Comparison of ENCODE assay signal across 12 cellular contexts in the genomic region with DNA sequence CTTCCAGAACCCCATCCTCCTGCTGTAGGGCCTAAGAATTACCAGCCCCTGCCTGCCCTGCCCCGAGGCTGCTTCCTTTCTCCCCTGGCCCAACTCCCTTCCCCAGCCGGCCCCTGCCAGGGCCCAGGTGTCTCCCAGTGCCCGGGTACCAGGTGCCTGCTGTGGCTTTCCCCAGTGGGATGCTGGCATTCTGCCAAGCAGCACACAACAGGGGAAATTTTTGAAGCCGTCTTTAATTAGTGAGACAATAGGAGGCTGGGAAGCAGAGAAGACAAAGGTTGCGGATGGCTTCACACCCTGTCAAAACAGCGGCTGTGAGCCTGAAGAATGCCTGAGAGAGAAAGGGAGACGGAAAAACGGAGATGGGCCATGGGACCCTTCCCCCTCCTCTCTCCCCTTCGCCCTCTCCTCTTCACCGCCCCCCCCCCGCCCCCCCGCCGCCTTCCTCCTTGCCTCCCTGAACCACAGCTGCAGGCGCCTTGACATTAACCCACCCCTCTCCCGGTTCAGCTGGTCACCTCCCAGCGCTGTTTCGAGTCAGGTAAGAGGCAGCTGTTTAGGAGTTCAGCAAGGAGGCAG. TPM values are rescaled to one million over a fixed set of nuclear protein-coding genes. Genes with fewer than 3 reads are reported as not detected.
DNase-seq lines count a peak whose midpoint lies in the region; ATAC-seq, FAIRE-seq and TF ChIP-seq lines count a peak whose summit lies in the region.
"Had no signal": no experiment of that assay in that cellular context is flagged by ENCODE, and none has a peak within 500 bp of the region (broad histone marks: within the 10 kb centered on the region; RNA-seq: fewer than 3 reads in every experiment).

No MANE protein-coding gene starts in this region.

- no peaks in the 10 kb centered on the region for H3K9me3 ChIP-seq in mucosa of rectum (ENCODE audit: control insufficient read depth in 2 of 2, low read length in 2 of 2)

- peak overlapping the region in 1 of 2 donors; percentile 42 for H3K9ac ChIP-seq in mucosa of rectum (ENCODE audit: low read depth in 1 of 2, low read length in 2 of 2)

- ATAC-seq in HG03159 (IDR thresholded peaks at IDR 0.05; ENCODE audit: unreplicated experiment) = no peak
- ATAC-seq: activated T-cell treated with anti-CD3 and anti-CD28 coated beads, Interleukin-2, amount 50 U/mL, for 4 hours had no signal

- peak overlapping the region in 1 of 2 donors; percentile 47 for H3K4me3 ChIP-seq in mucosa of rectum (ENCODE audit: low read length in 2 of 2)
- H3K4me3 ChIP-seq: skin epidermis had no signal

- no peak for TF ChIP-seq CTCF in D721Med (IDR thresholded peaks at IDR 0.05; ENCODE audit: insufficient read depth, missing control alignments)

- no peak for FAIRE-seq in D721Med (lab: Jason Lieb, UNC)

- H3K27ac ChIP-seq in mucosa of rectum (ENCODE audit: low read depth in 2 of 2, low read length in 2 of 2) = peak overlapping the region; percentile 77 to 78
- H3K27ac ChIP-seq: skin epidermis had no signal

- no peaks in the 10 kb centered on the region for H3K36me3 ChIP-seq in mucosa of rectum (ENCODE audit: control insufficient read depth in 2 of 2, insufficient read depth in 2 of 2, low read length in 2 of 2)

- DNase-seq in DMS79 treated with DMSO at 0.1 percent for 48 hours (lab: John Stamatoyannopoulos, UW) (peak; percentile 72), NCI-H1105 treated with DMSO at 0.1 percent for 48 hours (lab: John Stamatoyannopoulos, UW) (peak; percentile 79), NCI-H774 (lab: John Stamatoyannopoulos, UW) (peak; percentile 9), occipital lobe (lab: John Stamatoyannopoulos, UW) (no peak), D721Med (ENCODE audit: insufficient read length, low spot score) (no peak)
- DNase-seq: activated CD4-positive, alpha-beta T cell treated with anti-CD3 and anti-CD28 coated beads for 48 hours; activated T-cell treated with anti-CD3 and anti-CD28 coated beads, Interleukin-2, amount 50 U/mL, for 4 hours; HFFc6; MV-4-11 had no signal

- no peaks in the 10 kb centered on the region for H3K27me3 ChIP-seq in mucosa of rectum (ENCODE audit: control insufficient read depth in 2 of 2, insufficient read depth in 2 of 2, low read length in 2 of 2)

- H3K4me1 ChIP-seq in mucosa of rectum (ENCODE audit: control insufficient read depth in 2 of 2, insufficient read depth in 2 of 2, low read length in 2 of 2) = peaks cover 46 to 47% of the 10 kb centered on the region in 2 donors

RNA-seq across cellular contexts. Expression of gene LRRN2, which starts 33.6 kb away (rescaled TPM):
- 12.8 TPM for total RNA-seq in occipital lobe
- total RNA-seq: activated T-cell treated with anti-CD3 and anti-CD28 coated beads, Interleukin-2, amount 50 U/mL, for 4 hours; HFFc6 had no signal

Comparison
In these comparisons a context has a peak if more than half of its experiments do, and no peak if none do; other contexts are left out.
1. DNase-seq: peak in DMS79 treated with DMSO at 0.1 percent for 48 hours (single experiment), NCI-H1105 treated with DMSO at 0.1 percent for 48 hours (single experiment) and NCI-H774 (single experiment); none in occipital lobe (single experiment) and D721Med (single experiment).